In genomic region chr1:43541721-43542401, GRCh38 we compare ENCODE assay signal across 9 cellular contexts. TPM values are rescaled to one million over a fixed set of nuclear protein-coding genes. Genes with fewer than 3 reads are reported as not detected.
DNase-seq lines count a peak whose midpoint lies in the region; ATAC-seq and TF ChIP-seq lines count a peak whose summit lies in the region.
"Had no signal": no experiment of that assay in that cellular context is flagged by ENCODE, and none has a peak within 500 bp of the region (broad histone marks: within the 10 kb centered on the region; RNA-seq: fewer than 3 reads in every experiment).

No MANE protein-coding gene starts in this region.

- ATAC-seq in mucosa of descending colon = peak; percentile 71
- ATAC-seq in thoracic aorta (ENCODE audit: insufficient number of reproducible peaks, low FRiP score, low read depth) = no peak

- no peaks in the 10 kb centered on the region for H3K9me3 ChIP-seq in mucosa of descending colon
- no peaks in the 10 kb centered on the region for H3K9me3 ChIP-seq in thoracic aorta

- DNase-seq in NCI-H510A treated with DMSO at 0.1 percent for 48 hours (lab: John Stamatoyannopoulos, UW) = peak; percentile 91
- peak; percentile 50 for DNase-seq in fibroblast of peridontal ligament (ENCODE audit: extremely low read depth)
- DNase-seq in mucosa of descending colon = peak; percentile 85 to 90 (median 90)
- DNase-seq in thoracic aorta (ENCODE audit: low spot score) = peak; percentile 33
- no peak for DNase-seq in NCI-H526 treated with DMSO at 0.1 percent for 48 hours (lab: John Stamatoyannopoulos, UW)
- DNase-seq in NCI-H345 (lab: John Stamatoyannopoulos, UW) = no peak
- no peak for DNase-seq in erythroblast (lab: John Stamatoyannopoulos, UW)
- DNase-seq in DMS53 (lab: John Stamatoyannopoulos, UW) = no peak
- DNase-seq: activated CD4-positive, alpha-beta memory T cell treated with anti-CD3 and anti-CD28 coated beads for 36 hours had no signal

- no peaks in the 10 kb centered on the region for H3K36me3 ChIP-seq in mucosa of descending colon (ENCODE audit: low read depth)
- H3K36me3 ChIP-seq in thoracic aorta = no peaks in the 10 kb centered on the region

- H3K4me3 ChIP-seq in mucosa of descending colon = no peak overlapping the region
- H3K4me3 ChIP-seq in thoracic aorta = no peak overlapping the region

- H3K4me1 ChIP-seq in mucosa of descending colon (ENCODE audit: low read depth) (peaks cover 61% of the 10 kb centered on the region), thoracic aorta (ENCODE audit: control insufficient read depth in 1 of 2, low read depth in 2 of 2) (peaks cover 28 to 51% of the 10 kb centered on the region in 2 donors)

- TF ChIP-seq CTCF in mucosa of descending colon (IDR thresholded peaks at IDR 0.05) (no peak), thoracic aorta (IDR thresholded peaks at IDR 0.05) (no peak)

- H3K27me3 ChIP-seq in thoracic aorta (replicated peaks; ENCODE audit: insufficient read depth) = no peaks in the 10 kb centered on the region

- peak overlapping the region; percentile 82 for H3K27ac ChIP-seq in thoracic aorta

- no peak for TF ChIP-seq POLR2A in erythroblast (IDR thresholded peaks at IDR 0.05; ENCODE audit: low read length)

- intact Hi-C loops in mucosa of descending colon (cut with DNase I, micrococcal nuclease) = no loop called here

RNA-seq across cellular contexts. Expression of gene PTPRF, which starts 11.2 kb away (rescaled TPM):
- total RNA-seq in mucosa of descending colon (100 to 1,000 TPM; 355 to 752 (median 384) TPM), thoracic aorta (10 to 100 TPM; 43.9 to 55.1 TPM)

Comparison
In these comparisons a context has a peak if more than half of its experiments do, and no peak if none do; other contexts are left out.
1. DNase-seq: peak in NCI-H510A treated with DMSO at 0.1 percent for 48 hours (single experiment), fibroblast of peridontal ligament (single experiment), mucosa of descending colon (3 of 3) and thoracic aorta (single experiment); none in NCI-H526 treated with DMSO at 0.1 percent for 48 hours (single experiment), NCI-H345 (single experiment), erythroblast (0 of 2) and DMS53 (single experiment).
2. RNA of gene PTPRF, which starts 11.2 kb away (total RNA-seq): 355 to 752 TPM in mucosa of descending colon; 43.9 to 55.1 TPM in thoracic aorta; every median in the first group is over 4 times any median in the second.